ENCODE assay signal across 26 cellular contexts in genomic region chr14:102831163-102831804, GRCh38. TPM values are rescaled to one million over a fixed set of nuclear protein-coding genes. Genes with fewer than 3 reads are reported as not detected.
DNase-seq lines count a peak whose midpoint lies in the region; ATAC-seq, FAIRE-seq and TF ChIP-seq lines count a peak whose summit lies in the region.
"Had no signal": no experiment of that assay in that cellular context is flagged by ENCODE, and none has a peak within 500 bp of the region (broad histone marks: within the 10 kb centered on the region; RNA-seq: fewer than 3 reads in every experiment).

No MANE protein-coding gene starts in this region.

- intact Hi-C loops in GM12878 (cut with micrococcal nuclease; ENCODE audit: unreplicated experiment): no loop called here

- no peak for TF ChIP-seq EP300 in GM12878 (IDR thresholded peaks at IDR 0.05; ENCODE audit: borderline replicate concordance in 1 of 2, control insufficient read depth in 1 of 2, low read depth in 2 of 2, low read length in 2 of 2)

- TF ChIP-seq CTCF in GM12878 (IDR thresholded peaks at IDR 0.05 in 2 of 3, conservative IDR thresholded peaks at IDR 0.05 in 1 of 3; ENCODE audit: control insufficient read depth in 2 of 3, extremely low read depth in 1 of 3, insufficient read depth in 1 of 3, low read depth in 3 of 3, low read length in 3 of 3): no peak

- 0 out of 2 replicates have a peak, but pooled peaks have one; percentile 29 for TF ChIP-seq POLR2A in GM12878 (IDR thresholded peaks at IDR 0.05; ENCODE audit: low read depth, low read length)

- no TSS peak for BruUV-seq in GM12878 (replicated peaks; lab: Mats Ljungman, UMichigan)

- peak overlapping the region; percentile 21; the same call in 1 of the 2 replicates for H3K4me2 ChIP-seq in GM12878 (ENCODE audit: control insufficient read depth, insufficient read depth)
- H3K4me2 ChIP-seq: A549; BLaER1 treated with 17β-estradiol and CSF1 and Interleukin-3, amounts not matched to agents 10 nM and 100 nM had no signal

- DNase-seq in activated CD4-positive, alpha-beta T cell treated with anti-CD3 and anti-CD28 coated beads, Interleukin-2, amount 10 ng/mL, durations not matched to agents 7 days and 5 days: no peak
- DNase-seq in activated CD4-positive, alpha-beta T cell treated with anti-CD3 and anti-CD28 coated beads, Interleukin-2, amount 50 U/mL, for 1 hour: no peak
- peak; percentile 45 for DNase-seq in T-helper 2 cell treated with Interferon-gamma antibody and Interleukin-4, amounts not matched to agents 5 μg/mL and 100 μg/mL, for 36 hours (ENCODE audit: low spot score)
- no peak for DNase-seq in GM12878 (ENCODE audit: low read depth, low spot score)
- DNase-seq in stimulated activated CD8-positive, alpha-beta memory T cell treated with anti-CD3 and anti-CD28 coated beads, Interleukin-7, amount 100 ng/mL, for 48 hours (ENCODE audit: extremely low read depth in 1 of 2, low read depth in 1 of 2): peak; percentile 18 to 76
- no peak for DNase-seq in AG08395 (ENCODE audit: low spot score)
- DNase-seq in stimulated activated CD4-positive, alpha-beta T cell treated with anti-CD3 and anti-CD28 coated beads, Interleukin-4, amount 100 ng/mL, for 4 hours: no peak
- no peak for DNase-seq in stimulated activated naive CD4-positive, alpha-beta T cell (lab: John Stamatoyannopoulos, UW)
- DNase-seq: activated gamma-delta T cell; foreskin fibroblast; hippocampal formation; islet precursor cell; naive B cell; NCI-H1092; NCI-H510A treated with DMSO at 0.1 percent for 48 hours; NK-92 treated with Interleukin-12 subunit alpha and Interleukin-12 subunit beta, amount 100 ng/mL, for 24 hours; Peyer's patch; retina; stimulated activated CD4-positive, alpha-beta T cell treated with anti-CD3 and anti-CD28 coated beads, Interleukin-4, amount 100 ng/mL, for 1 hour; T-helper 9 cell had no signal

- no peak overlapping the region for H3K4me3 ChIP-seq in GM12878
- H3K4me3 ChIP-seq: A549; BLaER1 treated with 17β-estradiol and CSF1 and Interleukin-3, amounts not matched to agents 10 nM and 100 nM; lung; Peyer's patch; thoracic aorta had no signal

- H3K27ac Mint-ChIP-seq in activated CD4-positive, alpha-beta T cell treated with anti-CD3 and anti-CD28 coated beads, Interleukin-2, amount 10 ng/mL, durations not matched to agents 7 days and 5 days: peak overlapping the region; percentile 68
- H3K27ac Mint-ChIP-seq in T-helper 2 cell treated with Interferon-gamma antibody and Interleukin-4, amounts not matched to agents 5 μg/mL and 100 μg/mL, for 36 hours: peak overlapping the region; percentile 58

- H3K9me3 ChIP-seq in GM12878 (replicated peaks; ENCODE audit: control insufficient read depth, insufficient read depth, low read length): no peaks in the 10 kb centered on the region
- H3K9me3 ChIP-seq: A549; BLaER1 treated with 17β-estradiol and CSF1 and Interleukin-3, amounts not matched to agents 10 nM and 100 nM; Peyer's patch; thoracic aorta had no signal

- peak; percentile 47 for FAIRE-seq in GM12878 (lab: Jason Lieb, UNC)
- FAIRE-seq: A549, GM18507 had no signal

- H3K36me3 ChIP-seq in GM12878 (ENCODE audit: control insufficient read depth in 2 of 2, insufficient read depth in 2 of 2, low read length in 1 of 2): peaks cover 23 to 26% of the 10 kb centered on the region in 2 experiments
- H3K36me3 ChIP-seq: thoracic aorta had no signal

- 87% methylated on average over 7 of the region's 7 CpGs for WGBS in GM12878 (ENCODE audit: insufficient coverage, insufficient replicate concordance, low lambda C conversion rate, missing lambda C conversion rate)

- H3K4me1 ChIP-seq in GM12878 (ENCODE audit: control insufficient read depth, insufficient read depth, low read length): peaks cover under 1% of the 10 kb centered on the region; the same call in 1 of the 2 replicates
- H3K4me1 ChIP-seq: A549; BLaER1 treated with 17β-estradiol and CSF1 and Interleukin-3, amounts not matched to agents 10 nM and 100 nM; Peyer's patch had no signal

- POLR2A ChIA-PET in activated CD4-positive, alpha-beta T cell treated with anti-CD3 and anti-CD28 coated beads, Interleukin-2, amount 10 ng/mL, durations not matched to agents 7 days and 5 days (lab: Charles Lee): no interaction called here
- POLR2A ChIA-PET in GM12878 (lab: Charles Lee): no interaction called here

- H4K20me1 ChIP-seq in GM12878 (ENCODE audit: control insufficient read depth, insufficient read depth): peaks cover 12% of the 10 kb centered on the region

- RAD21 ChIA-PET in GM12878 (lab: Charles Lee; ENCODE audit: unreplicated experiment): no interaction called here

- TF ChIP-seq RAD21 in GM12878 (IDR thresholded peaks at IDR 0.05; ENCODE audit: insufficient read depth, low read depth, low read length): no peak

- H3K9ac ChIP-seq in GM12878 (ENCODE audit: control insufficient read depth, insufficient read depth, low read length): no peak overlapping the region
- H3K9ac ChIP-seq: BLaER1 treated with 17β-estradiol and CSF1 and Interleukin-3, amounts not matched to agents 10 nM and 100 nM had no signal

- CTCF ChIA-PET in activated CD4-positive, alpha-beta T cell treated with anti-CD3 and anti-CD28 coated beads, Interleukin-2, amount 10 ng/mL, durations not matched to agents 7 days and 5 days (lab: Charles Lee): interaction anchor here (1.6 kb wide), 1 partner anchor 14 kb away, joined by 4 read pairs; no protein-coding TSS in a partner anchor
- CTCF ChIA-PET in GM12878 (lab: Yijun Ruan, JAX): no interaction called here

- no peaks in the 10 kb centered on the region for H3K27me3 Mint-ChIP-seq in activated CD4-positive, alpha-beta T cell treated with anti-CD3 and anti-CD28 coated beads, Interleukin-2, amount 10 ng/mL, durations not matched to agents 7 days and 5 days
- no peaks in the 10 kb centered on the region for H3K27me3 Mint-ChIP-seq in T-helper 2 cell treated with Interferon-gamma antibody and Interleukin-4, amounts not matched to agents 5 μg/mL and 100 μg/mL, for 36 hours (ENCODE audit: low read depth)
- H3K27me3 Mint-ChIP-seq: naive B cell had no signal

- H3K9me3 Mint-ChIP-seq in activated CD4-positive, alpha-beta T cell treated with anti-CD3 and anti-CD28 coated beads, Interleukin-2, amount 10 ng/mL, durations not matched to agents 7 days and 5 days: no peaks in the 10 kb centered on the region
- H3K9me3 Mint-ChIP-seq in T-helper 2 cell treated with Interferon-gamma antibody and Interleukin-4, amounts not matched to agents 5 μg/mL and 100 μg/mL, for 36 hours: no peaks in the 10 kb centered on the region

- no peak overlapping the region for H3K27ac ChIP-seq in GM12878 (ENCODE audit: control insufficient read depth, insufficient read depth)
- H3K27ac ChIP-seq: A549; BLaER1 treated with 17β-estradiol and CSF1 and Interleukin-3, amounts not matched to agents 10 nM and 100 nM; epithelial cell of prostate; Peyer's patch; thoracic aorta had no signal

- no peak; the same call in 2 of the 3 replicates for ATAC-seq in GM12878
- ATAC-seq: A549 had no signal

- in situ Hi-C loops in GM12878 (cut with MboI): no loop called here

- H2AFZ ChIP-seq in GM12878 (ENCODE audit: control insufficient read depth, low read depth, low read length): no peak overlapping the region

- SMC1A ChIA-PET in GM12878 (lab: Charles Lee; ENCODE audit: uncharacterized antibody, unreplicated experiment): interaction anchor here (0.6 kb wide), 1 partner anchor 33 kb away, joined by 5 read pairs; no protein-coding TSS in a partner anchor

- H3K4me3 Mint-ChIP-seq in activated CD4-positive, alpha-beta T cell treated with anti-CD3 and anti-CD28 coated beads, Interleukin-2, amount 10 ng/mL, durations not matched to agents 7 days and 5 days: no peak overlapping the region
- H3K4me3 Mint-ChIP-seq in T-helper 2 cell treated with Interferon-gamma antibody and Interleukin-4, amounts not matched to agents 5 μg/mL and 100 μg/mL, for 36 hours: peak overlapping the region; percentile 22
- H3K4me3 Mint-ChIP-seq: naive B cell had no signal

- peaks cover 92% of the 10 kb centered on the region for H3K79me2 ChIP-seq in GM12878 (ENCODE audit: control insufficient read depth, insufficient read depth, low read length)

- no peaks in the 10 kb centered on the region for H3K27me3 ChIP-seq in GM12878 (replicated peaks in 1 of 2; ENCODE audit: control insufficient read depth in 2 of 2, insufficient read depth in 2 of 2, low read length in 1 of 2)
- H3K27me3 ChIP-seq: BLaER1 treated with 17β-estradiol and CSF1 and Interleukin-3, amounts not matched to agents 10 nM and 100 nM; Peyer's patch had no signal

- peaks cover 34% of the 10 kb centered on the region for H3K4me1 Mint-ChIP-seq in activated CD4-positive, alpha-beta T cell treated with anti-CD3 and anti-CD28 coated beads, Interleukin-2, amount 10 ng/mL, durations not matched to agents 7 days and 5 days
- peaks cover 25% of the 10 kb centered on the region for H3K4me1 Mint-ChIP-seq in T-helper 2 cell treated with Interferon-gamma antibody and Interleukin-4, amounts not matched to agents 5 μg/mL and 100 μg/mL, for 36 hours (ENCODE audit: low read depth)

- peaks cover 28% of the 10 kb centered on the region for H3K36me3 Mint-ChIP-seq in activated CD4-positive, alpha-beta T cell treated with anti-CD3 and anti-CD28 coated beads, Interleukin-2, amount 10 ng/mL, durations not matched to agents 7 days and 5 days (ENCODE audit: low read depth)
- peaks cover 28% of the 10 kb centered on the region for H3K36me3 Mint-ChIP-seq in T-helper 2 cell treated with Interferon-gamma antibody and Interleukin-4, amounts not matched to agents 5 μg/mL and 100 μg/mL, for 36 hours (ENCODE audit: low read depth)

TF ChIP-seq in GM12878, 131 proteins besides CTCF, POLR2A, EP300 and RAD21 (continues in another document):
- no peak for TF ChIP-seq SIX5 (IDR thresholded peaks at IDR 0.05; ENCODE audit: low read depth, low read length, severe bottlenecking)

RNA-seq across cellular contexts. Expression of gene TRAF3, which starts 54.0 kb away (rescaled TPM):
- total RNA-seq in activated CD4-positive, alpha-beta T cell treated with anti-CD3 and anti-CD28 coated beads, Interleukin-2, amount 10 ng/mL, durations not matched to agents 7 days and 5 days: 10 to 100 TPM; 38.9 to 40.2 TPM
- total RNA-seq in GM12878 (2013; cell fraction: nucleolus; rRNA removed): 156 and 174 TPM in 2 replicates
- total RNA-seq in GM12878 (2014; rRNA removed) (33.3 and 40.3 TPM in 2 replicates), GM12878 (2014; rRNA removed; fragmentation: Illumina TruSeq; extraction: Trizol) (34.3 and 36.5 TPM in 2 replicates), GM12878 (2021) (55.2 and 60.1 TPM in 2 replicates)
- 27.5 TPM for polyA plus RNA-seq in GM12878 (2011; ENCODE audit: low read depth)
- polyA plus RNA-seq in GM12878 (2011; rRNA removed) (66.3 and 70.1 TPM in 2 replicates), GM12878 (2014; fragmentation: Illumina TruSeq; extraction: Trizol) (18.1 and 33.6 TPM in 2 replicates), GM12878 (2014; fragmentation: Nextera tagmentation; extraction: Ambion mirVana) (1 to 10 TPM; 3.0 to 4.0 TPM), GM12878 (2014; rRNA removed) (46.1 and 46.3 TPM in 2 replicates), GM12878 (2016; fragmentation: Nextera tagmentation; extraction: Ambion mirVana) (10 to 100 TPM; 36.4 to 40.9 TPM)
- 68.7 and 74.7 TPM in 2 replicates for polyA plus RNA-seq in GM12878 (2011; cell fraction: cytosol; rRNA removed)
- 140 and 141 TPM in 2 replicates for polyA plus RNA-seq in GM12878 (2011; cell fraction: nucleus; rRNA removed)
- 47.2 and 61.2 TPM in 2 replicates for polyA plus RNA-seq in GM12878 (2012)
- polyA minus RNA-seq in GM12878 (2011; rRNA and poly(A)+ RNA removed): 147 and 149 TPM in 2 replicates
- polyA minus RNA-seq in GM12878 (2011; cell fraction: cytosol; rRNA and poly(A)+ RNA removed): 32.7 and 34.7 TPM in 2 replicates
- polyA minus RNA-seq in GM12878 (2011; cell fraction: nucleus; rRNA and poly(A)+ RNA removed): 56.5 and 77.2 TPM in 2 replicates

Comparison
In these comparisons a context has a peak if more than half of its experiments do, and no peak if none do; other contexts are left out.
1. DNase-seq: peak in T-helper 2 cell treated with Interferon-gamma antibody and Interleukin-4, amounts not matched to agents 5 μg/mL and 100 μg/mL, for 36 hours (single experiment) and stimulated activated CD8-positive, alpha-beta memory T cell treated with anti-CD3 and anti-CD28 coated beads, Interleukin-7, amount 100 ng/mL, for 48 hours (2 of 2); none in activated CD4-positive, alpha-beta T cell treated with anti-CD3 and anti-CD28 coated beads, Interleukin-2, amount 10 ng/mL, durations not matched to agents 7 days and 5 days (single experiment), activated CD4-positive, alpha-beta T cell treated with anti-CD3 and anti-CD28 coated beads, Interleukin-2, amount 50 U/mL, for 1 hour (single experiment), GM12878 (single experiment), AG08395 (single experiment), stimulated activated CD4-positive, alpha-beta T cell treated with anti-CD3 and anti-CD28 coated beads, Interleukin-4, amount 100 ng/mL, for 4 hours (0 of 2) and stimulated activated naive CD4-positive, alpha-beta T cell (0 of 6).